ENCODE assay signal across 11 cellular contexts in genomic region chr19:15469513-15470297, GRCh38. TPM values are rescaled to one million over a fixed set of nuclear protein-coding genes. Genes with fewer than 3 reads are reported as not detected.
DNase-seq lines count a peak whose midpoint lies in the region; ATAC-seq, FAIRE-seq and TF ChIP-seq lines count a peak whose summit lies in the region.
"Had no signal": no experiment of that assay in that cellular context is flagged by ENCODE, and none has a peak within 500 bp of the region (broad histone marks: within the 10 kb centered on the region; RNA-seq: fewer than 3 reads in every experiment).

No MANE protein-coding gene starts in this region.

- H3K4me3 Mint-ChIP-seq in activated T-helper 1 cell treated with anti-CD3 and anti-CD28 coated beads, Interleukin-12 subunit alpha, Interleukin-12 subunit beta, Interleukin-2, Interleukin-4 antibody, amounts not matched to agents 30 ng/mL and 10 ng/mL and 1 ng/mL, durations not matched to agents 14 hours and 24 hours and 36 hours = peak overlapping the region; percentile 65

- no peaks in the 10 kb centered on the region for H3K36me3 ChIP-seq in iPS DF 6.9 (ENCODE audit: control insufficient read depth, insufficient read depth, low read length)
- H3K36me3 ChIP-seq in subcutaneous abdominal adipose tissue (ENCODE audit: control insufficient read depth in 5 of 5, insufficient read depth in 5 of 5, low read length in 5 of 5) = no peaks in the 10 kb centered on the region
- H3K36me3 ChIP-seq in kidney (ENCODE audit: control insufficient read depth in 1 of 2, insufficient read depth in 2 of 2, low read length in 2 of 2) = no peaks in the 10 kb centered on the region
- H3K36me3 ChIP-seq: tibial nerve had no signal

- H3K4me1 ChIP-seq in iPS DF 6.9 (ENCODE audit: control insufficient read depth, insufficient read depth, low read length) = no peaks in the 10 kb centered on the region
- peaks cover 0 to 24% (median 17%) of the 10 kb centered on the region in 5 donors for H3K4me1 ChIP-seq in subcutaneous abdominal adipose tissue (ENCODE audit: control insufficient read depth in 5 of 5, insufficient read depth in 5 of 5, low read length in 5 of 5)
- peaks cover 0 to 4% of the 10 kb centered on the region in 2 donors for H3K4me1 ChIP-seq in kidney (ENCODE audit: control insufficient read depth in 1 of 2, insufficient read depth in 1 of 2, low read depth in 1 of 2, low read length in 2 of 2)

- H3K36me3 Mint-ChIP-seq in activated T-helper 1 cell treated with anti-CD3 and anti-CD28 coated beads, Interleukin-12 subunit alpha, Interleukin-12 subunit beta, Interleukin-2, Interleukin-4 antibody, amounts not matched to agents 30 ng/mL and 10 ng/mL and 1 ng/mL, durations not matched to agents 14 hours and 24 hours and 36 hours (ENCODE audit: low read depth) = peaks cover 19% of the 10 kb centered on the region

- peaks cover 3% of the 10 kb centered on the region for H3K27me3 Mint-ChIP-seq in activated T-helper 1 cell treated with anti-CD3 and anti-CD28 coated beads, Interleukin-12 subunit alpha, Interleukin-12 subunit beta, Interleukin-2, Interleukin-4 antibody, amounts not matched to agents 30 ng/mL and 10 ng/mL and 1 ng/mL, durations not matched to agents 14 hours and 24 hours and 36 hours (ENCODE audit: insufficient read depth)

- WGBS in iPS DF 6.9 (ENCODE audit: insufficient coverage, insufficient read length) = no CpG with 5 or more reads among the region's 65 CpGs

- H3K27me3 ChIP-seq in iPS DF 6.9 (ENCODE audit: control insufficient read depth, insufficient read depth, low read length) (peaks cover 8% of the 10 kb centered on the region), subcutaneous abdominal adipose tissue (ENCODE audit: control insufficient read depth in 5 of 5, insufficient read depth in 4 of 5, low read length in 5 of 5) (peaks cover 9 to 20% (median 16%) of the 10 kb centered on the region in 5 donors)

- ATAC-seq in activated CD4-positive, CD25-positive, alpha-beta regulatory T cell treated with anti-CD3 and anti-CD28 coated beads, Interleukin-2, amount 50 U/mL, for 24 hours = peak; percentile 30 to 31
- ATAC-seq in GM19452 (IDR thresholded peaks at IDR 0.05; ENCODE audit: unreplicated experiment) = no peak
- ATAC-seq in GM21447 (IDR thresholded peaks at IDR 0.05; ENCODE audit: unreplicated experiment) = no peak
- ATAC-seq: left colon had no signal

- no peaks in the 10 kb centered on the region for H3K9me3 Mint-ChIP-seq in activated T-helper 1 cell treated with anti-CD3 and anti-CD28 coated beads, Interleukin-12 subunit alpha, Interleukin-12 subunit beta, Interleukin-2, Interleukin-4 antibody, amounts not matched to agents 30 ng/mL and 10 ng/mL and 1 ng/mL, durations not matched to agents 14 hours and 24 hours and 36 hours

- H3K9ac ChIP-seq in subcutaneous abdominal adipose tissue (ENCODE audit: low read length in 5 of 5) (peak overlapping the region in 1 of 5 donors; percentile 59), kidney (ENCODE audit: low read length in 2 of 2) (no peak overlapping the region)

- H3K9me3 ChIP-seq in iPS DF 6.9 (ENCODE audit: control insufficient read depth, insufficient read depth, low read length) (0 out of 2 replicates have a peak, but pooled peaks cover 2% of the 10 kb centered on the region), subcutaneous abdominal adipose tissue (ENCODE audit: control insufficient read depth in 5 of 5, low read length in 5 of 5) (no peaks in the 10 kb centered on the region), kidney (ENCODE audit: control insufficient read depth in 1 of 2, low read length in 2 of 2) (no peaks in the 10 kb centered on the region)

- FAIRE-seq in kidney (lab: Jason Lieb, UNC) = no peak

- H3K27ac ChIP-seq in iPS DF 6.9 (ENCODE audit: low read length) = no peak overlapping the region
- H3K27ac ChIP-seq in subcutaneous abdominal adipose tissue (ENCODE audit: low read depth, low read length) = no peak overlapping the region
- no peak overlapping the region for H3K27ac ChIP-seq in kidney (ENCODE audit: low read depth in 2 of 2, low read length in 2 of 2)
- H3K27ac ChIP-seq: tibial nerve had no signal

- H3K4me3 ChIP-seq in iPS DF 6.9 (ENCODE audit: low read length) (peak overlapping the region; percentile 12; the same call in 1 of the 2 replicates), subcutaneous abdominal adipose tissue (ENCODE audit: low read depth in 1 of 5, low read length in 5 of 5) (peak overlapping the region in 4 of 5 donors; percentile 48 to 67 (median 58)), kidney (ENCODE audit: low read length in 2 of 2) (no peak overlapping the region)

- H3K27ac Mint-ChIP-seq in activated T-helper 1 cell treated with anti-CD3 and anti-CD28 coated beads, Interleukin-12 subunit alpha, Interleukin-12 subunit beta, Interleukin-2, Interleukin-4 antibody, amounts not matched to agents 30 ng/mL and 10 ng/mL and 1 ng/mL, durations not matched to agents 14 hours and 24 hours and 36 hours = no peak overlapping the region

- no peak for DNase-seq in activated CD4-positive, CD25-positive, alpha-beta regulatory T cell treated with anti-CD3 and anti-CD28 coated beads, Interleukin-2, amount 50 U/mL, for 72 hours
- DNase-seq in activated T-helper 1 cell treated with anti-CD3 and anti-CD28 coated beads, Interleukin-12 subunit alpha, Interleukin-12 subunit beta, Interleukin-2, Interleukin-4 antibody, amounts not matched to agents 30 ng/mL and 10 ng/mL and 1 ng/mL, durations not matched to agents 14 hours and 24 hours and 36 hours (ENCODE audit: low spot score) = no peak
- no peak for DNase-seq in iPS DF 6.9 (ENCODE audit: low read depth, low spot score)
- DNase-seq in kidney = no peak

- H3K4me1 Mint-ChIP-seq in activated T-helper 1 cell treated with anti-CD3 and anti-CD28 coated beads, Interleukin-12 subunit alpha, Interleukin-12 subunit beta, Interleukin-2, Interleukin-4 antibody, amounts not matched to agents 30 ng/mL and 10 ng/mL and 1 ng/mL, durations not matched to agents 14 hours and 24 hours and 36 hours (ENCODE audit: low read depth) = peaks cover 47% of the 10 kb centered on the region

- TF ChIP-seq CTCF in kidney (IDR thresholded peaks at IDR 0.05; ENCODE audit: borderline replicate concordance, extremely low read depth, insufficient read depth) = no peak

- intact Hi-C loops in activated T-helper 1 cell treated with anti-CD3 and anti-CD28 coated beads, Interleukin-12 subunit alpha, Interleukin-12 subunit beta, Interleukin-2, Interleukin-4 antibody, amounts not matched to agents 30 ng/mL and 10 ng/mL and 1 ng/mL, durations not matched to agents 14 hours and 24 hours and 36 hours (cut with micrococcal nuclease) = loop anchor here (5.0 to 10.0 kb wide), 5 partner anchors 167 to 1005 kb away; partner anchors contain the start of genes EPS15L1 and TPM4
- intact Hi-C loops in kidney (cut with DNase I) = no loop called here

RNA-seq across cellular contexts. Expression of gene RASAL3, which starts 5.4 kb away (rescaled TPM):
- total RNA-seq in activated T-helper 1 cell treated with anti-CD3 and anti-CD28 coated beads, Interleukin-12 subunit alpha, Interleukin-12 subunit beta, Interleukin-2, Interleukin-4 antibody, amounts not matched to agents 30 ng/mL and 10 ng/mL and 1 ng/mL, durations not matched to agents 14 hours and 24 hours and 36 hours = 130 and 132 TPM in 2 replicates
- total RNA-seq in kidney = 12.1 TPM
- polyA plus RNA-seq in kidney (ENCODE audit: insufficient read depth, low read depth, low replicate concordance) = 1.5 TPM
- total RNA-seq: HT-29 had no signal

RNA-seq across cellular contexts. Expression of gene PGLYRP2, which starts 9.6 kb away (rescaled TPM):
- total RNA-seq in activated T-helper 1 cell treated with anti-CD3 and anti-CD28 coated beads, Interleukin-12 subunit alpha, Interleukin-12 subunit beta, Interleukin-2, Interleukin-4 antibody, amounts not matched to agents 30 ng/mL and 10 ng/mL and 1 ng/mL, durations not matched to agents 14 hours and 24 hours and 36 hours = 0.07 TPM in 1 of 2 replicates, not detected in the other
- not detected for total RNA-seq in kidney
- polyA plus RNA-seq in kidney (ENCODE audit: insufficient read depth, low read depth, low replicate concordance) = not detected
- total RNA-seq: HT-29, left colon, tibial nerve had no signal

RNA-seq across cellular contexts. Expression of gene WIZ, which starts 19.9 kb away (rescaled TPM):
- 37.6 and 38.7 TPM in 2 replicates for total RNA-seq in activated T-helper 1 cell treated with anti-CD3 and anti-CD28 coated beads, Interleukin-12 subunit alpha, Interleukin-12 subunit beta, Interleukin-2, Interleukin-4 antibody, amounts not matched to agents 30 ng/mL and 10 ng/mL and 1 ng/mL, durations not matched to agents 14 hours and 24 hours and 36 hours
- total RNA-seq in kidney = 37.1 TPM
- 15.4 TPM for polyA plus RNA-seq in kidney (ENCODE audit: insufficient read depth, low read depth, low replicate concordance)

RNA-seq across cellular contexts. Expression of gene CYP4F22, which starts 38.6 kb away (rescaled TPM):
- 0.10 TPM in 1 of 2 replicates, not detected in the other for total RNA-seq in activated T-helper 1 cell treated with anti-CD3 and anti-CD28 coated beads, Interleukin-12 subunit alpha, Interleukin-12 subunit beta, Interleukin-2, Interleukin-4 antibody, amounts not matched to agents 30 ng/mL and 10 ng/mL and 1 ng/mL, durations not matched to agents 14 hours and 24 hours and 36 hours
- total RNA-seq in kidney = 0.09 TPM
- not detected for polyA plus RNA-seq in kidney (ENCODE audit: insufficient read depth, low read depth, low replicate concordance)
- total RNA-seq: HT-29, left colon had no signal

RNA-seq across cellular contexts. Expression of gene AKAP8L, which starts 50.9 kb away (rescaled TPM):
- total RNA-seq in activated T-helper 1 cell treated with anti-CD3 and anti-CD28 coated beads, Interleukin-12 subunit alpha, Interleukin-12 subunit beta, Interleukin-2, Interleukin-4 antibody, amounts not matched to agents 30 ng/mL and 10 ng/mL and 1 ng/mL, durations not matched to agents 14 hours and 24 hours and 36 hours = 73.8 and 77.9 TPM in 2 replicates
- 122 TPM for total RNA-seq in kidney
- 44.3 TPM for polyA plus RNA-seq in kidney (ENCODE audit: insufficient read depth, low read depth, low replicate concordance)

Comparison
In these comparisons a context has a peak if more than half of its experiments do, and no peak if none do; other contexts are left out.
1. ATAC-seq: peak in activated CD4-positive, CD25-positive, alpha-beta regulatory T cell treated with anti-CD3 and anti-CD28 coated beads, Interleukin-2, amount 50 U/mL, for 24 hours (2 of 2); none in GM19452 (single experiment) and GM21447 (single experiment).
2. H3K4me3 ChIP-seq: peak in iPS DF 6.9 (single experiment) and subcutaneous abdominal adipose tissue (4 of 5); none in kidney (0 of 2).
3. RNA of gene RASAL3, which starts 5.4 kb away (total RNA-seq): 130 to 132 TPM in activated T-helper 1 cell treated with anti-CD3 and anti-CD28 coated beads, Interleukin-12 subunit alpha, Interleukin-12 subunit beta, Interleukin-2, Interleukin-4 antibody, amounts not matched to agents 30 ng/mL and 10 ng/mL and 1 ng/mL, durations not matched to agents 14 hours and 24 hours and 36 hours; 12.1 TPM in kidney (single experiment); every median in the first group is over 10 times any median in the second.